In genomic region chr20:49805224-49805876, GRCh38 we compare ENCODE assay signal across 8 cellular contexts. TPM values are rescaled to one million over a fixed set of nuclear protein-coding genes. Genes with fewer than 3 reads are reported as not detected.
DNase-seq lines count a peak whose midpoint lies in the region; ATAC-seq, FAIRE-seq and TF ChIP-seq lines count a peak whose summit lies in the region.
"Not testable (repeated sequence)": the region's sequence is repeated elsewhere in the genome, so short reads cannot be mapped to it uniquely, and the experiment has no call there.

No MANE protein-coding gene starts in this region.

- not testable (repeated sequence) for TF ChIP-seq POLR2A in A549 (IDR thresholded peaks at IDR 0.05; ENCODE audit: low read length)

- FAIRE-seq in A549 (lab: Jason Lieb, UNC), result not testable (repeated sequence)

- not testable (repeated sequence) for H3K9me3 Mint-ChIP-seq in activated naive CD4-positive, alpha-beta T cell treated with anti-CD3 and anti-CD28 coated beads for 36 hours; immature natural killer cell

- 0 out of 3 replicates have a peak overlapping the region, but pooled peaks have one; percentile 16 for H3K4me2 ChIP-seq in A549

- not testable (repeated sequence) for H3K4me3 ChIP-seq in A549

- peaks cover 50% of the 10 kb centered on the region for H3K4me1 Mint-ChIP-seq in activated naive CD4-positive, alpha-beta T cell treated with anti-CD3 and anti-CD28 coated beads for 36 hours (ENCODE audit: low read depth)
- peaks cover 17 to 26% of the 10 kb centered on the region in 2 donors for H3K4me1 Mint-ChIP-seq in immature natural killer cell

- TF ChIP-seq EP300 in A549 (IDR thresholded peaks at IDR 0.05), result not testable (repeated sequence)

- H3K4me3 Mint-ChIP-seq in activated naive CD4-positive, alpha-beta T cell treated with anti-CD3 and anti-CD28 coated beads for 36 hours, result not testable (repeated sequence)
- H3K4me3 Mint-ChIP-seq in immature natural killer cell, result peak overlapping the region in 3 of 5 donors; percentile 21 to 61 (median 58)

- not testable (repeated sequence) for H3K27me3 Mint-ChIP-seq in activated naive CD4-positive, alpha-beta T cell treated with anti-CD3 and anti-CD28 coated beads for 36 hours (ENCODE audit: low read depth); immature natural killer cell (ENCODE audit: low read depth in 3 of 3)

- DNase-seq in A549 (ENCODE audit: low read depth in 1 of 2, low spot score in 1 of 2), result not testable (repeated sequence)
- DNase-seq in activated CD4-positive, alpha-beta T cell treated with anti-CD3 and anti-CD28 coated beads for 48 hours, result peak; percentile 80
- peak; percentile 75 for DNase-seq in activated naive CD4-positive, alpha-beta T cell treated with anti-CD3 and anti-CD28 coated beads for 36 hours
- peak; percentile 38 to 52 (median 49) for DNase-seq in immature natural killer cell
- peak; percentile 39 for DNase-seq in stimulated activated CD4-positive, alpha-beta T cell treated with anti-CD3 and anti-CD28 coated beads, Interleukin-2, amount 100 ng/mL, for 48 hours

- POLR2A ChIA-PET in A549 (lab: Yijun Ruan, JAX), result not testable (repeated sequence)

- TF ChIP-seq CTCF in A549 (IDR thresholded peaks at IDR 0.05), result not testable (repeated sequence)

- TF ChIP-seq RAD21 in A549 (conservative IDR thresholded peaks at IDR 0.05 in 1 of 2, IDR thresholded peaks at IDR 0.05 in 1 of 2), result not testable (repeated sequence)

- peak overlapping the region; percentile 24 for H3K27ac Mint-ChIP-seq in activated naive CD4-positive, alpha-beta T cell treated with anti-CD3 and anti-CD28 coated beads for 36 hours
- peak overlapping the region; percentile 79 to 89 (median 84) for H3K27ac Mint-ChIP-seq in immature natural killer cell

- WGBS in A549 (ENCODE audit: missing lambda C conversion rate), result 76% methylated on average over 9 of the region's 11 CpGs

- not testable (repeated sequence) for H3K9me3 ChIP-seq in A549

- H3K27ac ChIP-seq in A549, result peak overlapping the region in 1 of 2 experiments; percentile 56; a peak in 1 of 6 replicates

- H3K36me3 Mint-ChIP-seq in activated naive CD4-positive, alpha-beta T cell treated with anti-CD3 and anti-CD28 coated beads for 36 hours (ENCODE audit: low read depth); immature natural killer cell: not testable (repeated sequence)

- CTCF ChIA-PET in A549 (lab: Yijun Ruan, JAX), result interaction anchor here (0.9 to 1.4 kb wide), 2 partner anchors 15 to 41 kb away, joined by 3 to 4 read pairs; no protein-coding TSS in a partner anchor
- CTCF ChIA-PET in activated naive CD4-positive, alpha-beta T cell treated with anti-CD3 and anti-CD28 coated beads for 36 hours (lab: Charles Lee), result not testable (repeated sequence)

- intact Hi-C loops in activated naive CD4-positive, alpha-beta T cell treated with anti-CD3 and anti-CD28 coated beads for 36 hours (cut with micrococcal nuclease), result loop anchor here (1.0 to 10.0 kb wide), 3 partner anchors 18 to 641 kb away; no protein-coding TSS in a partner anchor

- H3K4me1 ChIP-seq in A549, result not testable (repeated sequence)

- ATAC-seq in A549, result peak in 1 of 2 experiments; percentile 38; a peak in 1 of 6 replicates
- ATAC-seq in GM18873 (IDR thresholded peaks at IDR 0.05; ENCODE audit: low FRiP score, unreplicated experiment), result peak; percentile 40
- peak; percentile 42 for ATAC-seq in HG02678 (IDR thresholded peaks at IDR 0.05; ENCODE audit: unreplicated experiment)
- peak; percentile 31 for ATAC-seq in HG03575 (IDR thresholded peaks at IDR 0.05; ENCODE audit: extremely low read depth, insufficient number of reproducible peaks, low FRiP score, unreplicated experiment)

TF ChIP-seq in A549, 52 proteins besides CTCF, POLR2A, EP300 and RAD21:
- TF ChIP-seq NFE2L2 (conservative IDR thresholded peaks at IDR 0.05; ENCODE audit: low read length), result 0 out of 2 replicates have a peak, but pooled peaks have one; percentile 30

RNA-seq across cellular contexts. Expression of gene SLC9A8, which starts 7.3 kb away (rescaled TPM):
- polyA plus RNA-seq in A549 (2011; rRNA removed) (5.0 and 7.4 TPM in 2 replicates), A549 (2017; fragmentation: RNase III; extraction: RNeasy Plus Mini Kit Qiagen cat#74134 plus additional on column Dnase treatment) (7.9 to 9.5 TPM (median 7.9 TPM) in 3 replicates), immature natural killer cell (1 to 10 TPM; 2.5 to 9.1 (median 3.2) TPM)
- polyA plus RNA-seq in A549 (2012; cell fraction: cytosol; rRNA removed), result 3.1 and 4.3 TPM in 2 replicates
- polyA plus RNA-seq in A549 (2012; cell fraction: nucleus; rRNA removed), result 18.0 and 20.7 TPM in 2 replicates
- 10.9 and 20.7 TPM in 2 replicates for polyA minus RNA-seq in A549 (2011; rRNA and poly(A)+ RNA removed)
- 10 to 100 TPM; 11.2 to 11.4 TPM for total RNA-seq in activated naive CD4-positive, alpha-beta T cell treated with anti-CD3 and anti-CD28 coated beads for 36 hours
